ENCODE assay signal across 12 cellular contexts in the genomic region with DNA sequence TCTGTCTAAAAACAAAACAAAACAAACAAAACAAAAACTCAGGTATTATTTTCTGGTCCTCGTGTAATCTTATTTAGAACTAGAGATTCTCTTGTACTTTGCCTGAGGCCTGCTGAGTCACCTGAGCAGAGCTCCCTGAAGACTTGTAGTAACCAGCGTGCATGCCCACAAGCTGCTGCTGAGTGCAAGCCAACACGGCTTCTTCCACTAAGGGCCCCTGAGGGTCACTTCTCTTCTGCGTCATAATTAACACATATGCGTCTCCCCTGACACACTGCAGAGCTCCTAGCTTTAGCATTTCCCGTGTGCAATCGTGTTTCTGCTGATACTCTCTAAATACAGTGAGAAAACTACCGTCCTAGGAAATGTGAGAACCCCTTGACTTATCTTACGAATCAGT. TPM values are rescaled to one million over a fixed set of nuclear protein-coding genes. Genes with fewer than 3 reads are reported as not detected.
DNase-seq lines count a peak whose midpoint lies in the region; ATAC-seq lines count a peak whose summit lies in the region.
"Had no signal": no experiment of that assay in that cellular context is flagged by ENCODE, and none has a peak within 500 bp of the region (broad histone marks: within the 10 kb centered on the region; RNA-seq: fewer than 3 reads in every experiment).

No MANE protein-coding gene starts in this region.

- H3K4me1 Mint-ChIP-seq in activated CD4-positive, alpha-beta T cell treated with anti-CD3 and anti-CD28 coated beads for 36 hours: peaks cover 73% of the 10 kb centered on the region
- peaks cover 41% of the 10 kb centered on the region for H3K4me1 Mint-ChIP-seq in activated T-helper 2 cell treated with anti-CD3 and anti-CD28 coated beads, Interferon-gamma antibody, Interleukin-2, Interleukin-4, amounts not matched to agents 10 μg/mL and 5 μg/mL and 100 μg/mL, durations not matched to agents 14 hours and 24 hours and 36 hours (ENCODE audit: low read depth)

- peak; percentile 42 for ATAC-seq in activated CD4-positive, alpha-beta T cell treated with anti-CD3 and anti-CD28 coated beads for 36 hours
- no peak for ATAC-seq in GM18520 (IDR thresholded peaks at IDR 0.05; ENCODE audit: unreplicated experiment)
- no peak for ATAC-seq in GM18511 (IDR thresholded peaks at IDR 0.05; ENCODE audit: unreplicated experiment)

- H3K9me3 Mint-ChIP-seq in activated CD4-positive, alpha-beta T cell treated with anti-CD3 and anti-CD28 coated beads for 36 hours (ENCODE audit: low read depth): peaks cover 6% of the 10 kb centered on the region
- no peaks in the 10 kb centered on the region for H3K9me3 Mint-ChIP-seq in activated T-helper 2 cell treated with anti-CD3 and anti-CD28 coated beads, Interferon-gamma antibody, Interleukin-2, Interleukin-4, amounts not matched to agents 10 μg/mL and 5 μg/mL and 100 μg/mL, durations not matched to agents 14 hours and 24 hours and 36 hours
- H3K9me3 Mint-ChIP-seq: type B pancreatic cell had no signal

- intact Hi-C loops in activated CD4-positive, alpha-beta T cell treated with anti-CD3 and anti-CD28 coated beads for 36 hours (cut with DNase I, micrococcal nuclease): loop anchor here in 1 of 2 experiments (5.0 kb wide), 2 partner anchors 405 to 1695 kb away; a partner anchor contains a TSS
- intact Hi-C loops in activated T-helper 2 cell treated with anti-CD3 and anti-CD28 coated beads, Interferon-gamma antibody, Interleukin-2, Interleukin-4, amounts not matched to agents 10 μg/mL and 5 μg/mL and 100 μg/mL, durations not matched to agents 14 hours and 24 hours and 36 hours (cut with micrococcal nuclease): loop anchor here (10.0 kb wide), 1 partner anchor 257 kb away; no protein-coding TSS in a partner anchor

- POLR2A ChIA-PET in activated CD4-positive, alpha-beta T cell treated with anti-CD3 and anti-CD28 coated beads for 36 hours (lab: Charles Lee): interaction anchor here (0.5 to 1.0 kb wide), 4 partner anchors 11 to 109 kb away, joined by 3 to 11 read pairs (median 4); a partner anchor contains a TSS

- peak overlapping the region; percentile 75 for H3K27ac Mint-ChIP-seq in activated CD4-positive, alpha-beta T cell treated with anti-CD3 and anti-CD28 coated beads for 36 hours
- peak overlapping the region; percentile 34 for H3K27ac Mint-ChIP-seq in activated T-helper 2 cell treated with anti-CD3 and anti-CD28 coated beads, Interferon-gamma antibody, Interleukin-2, Interleukin-4, amounts not matched to agents 10 μg/mL and 5 μg/mL and 100 μg/mL, durations not matched to agents 14 hours and 24 hours and 36 hours
- H3K27ac Mint-ChIP-seq: type B pancreatic cell had no signal

- CTCF ChIA-PET in activated CD4-positive, alpha-beta T cell treated with anti-CD3 and anti-CD28 coated beads for 36 hours (lab: Charles Lee): interaction anchor here (1.1 to 2.3 kb wide), 4 partner anchors 11 to 90 kb away, joined by 3 to 16 read pairs (median 6); a partner anchor contains a TSS

- peak; percentile 78 for DNase-seq in activated CD4-positive, alpha-beta T cell treated with anti-CD3 and anti-CD28 coated beads for 36 hours
- no peak for DNase-seq in activated CD4-positive, alpha-beta T cell treated with anti-CD3 and anti-CD28 coated beads, Interleukin-2, amount 50 U/mL, for 4 hours
- DNase-seq in HT1080 (ENCODE audit: low read depth) (peak; percentile 5), left kidney (ENCODE audit: low read depth, low spot score) (peak; percentile 30), nucleus accumbens (lab: John Stamatoyannopoulos, UW) (no peak)
- DNase-seq in activated T-helper 2 cell treated with anti-CD3 and anti-CD28 coated beads, Interferon-gamma antibody, Interleukin-2, Interleukin-4, amounts not matched to agents 10 μg/mL and 5 μg/mL and 100 μg/mL, durations not matched to agents 14 hours and 24 hours and 36 hours (ENCODE audit: low spot score): no peak
- DNase-seq: adrenal gland, NCI-H2081 treated with DMSO at 0.1 percent for 48 hours, occipital lobe had no signal

- peak overlapping the region; percentile 2 for H3K4me3 Mint-ChIP-seq in activated CD4-positive, alpha-beta T cell treated with anti-CD3 and anti-CD28 coated beads for 36 hours
- H3K4me3 Mint-ChIP-seq in activated T-helper 2 cell treated with anti-CD3 and anti-CD28 coated beads, Interferon-gamma antibody, Interleukin-2, Interleukin-4, amounts not matched to agents 10 μg/mL and 5 μg/mL and 100 μg/mL, durations not matched to agents 14 hours and 24 hours and 36 hours (ENCODE audit: low read depth): no peak overlapping the region
- H3K4me3 Mint-ChIP-seq: type B pancreatic cell had no signal

- no peaks in the 10 kb centered on the region for H3K27me3 Mint-ChIP-seq in activated CD4-positive, alpha-beta T cell treated with anti-CD3 and anti-CD28 coated beads for 36 hours
- no peaks in the 10 kb centered on the region for H3K27me3 Mint-ChIP-seq in activated T-helper 2 cell treated with anti-CD3 and anti-CD28 coated beads, Interferon-gamma antibody, Interleukin-2, Interleukin-4, amounts not matched to agents 10 μg/mL and 5 μg/mL and 100 μg/mL, durations not matched to agents 14 hours and 24 hours and 36 hours (ENCODE audit: low read depth)
- H3K27me3 Mint-ChIP-seq: type B pancreatic cell had no signal

- peaks cover 1% of the 10 kb centered on the region for H3K36me3 Mint-ChIP-seq in activated CD4-positive, alpha-beta T cell treated with anti-CD3 and anti-CD28 coated beads for 36 hours (ENCODE audit: low read depth)
- H3K36me3 Mint-ChIP-seq in activated T-helper 2 cell treated with anti-CD3 and anti-CD28 coated beads, Interferon-gamma antibody, Interleukin-2, Interleukin-4, amounts not matched to agents 10 μg/mL and 5 μg/mL and 100 μg/mL, durations not matched to agents 14 hours and 24 hours and 36 hours (ENCODE audit: low read depth): no peaks in the 10 kb centered on the region
- H3K36me3 Mint-ChIP-seq: type B pancreatic cell had no signal

RNA-seq across cellular contexts. Expression of a gene that starts 10.9 kb away (rescaled TPM):
- total RNA-seq in activated CD4-positive, alpha-beta T cell treated with anti-CD3 and anti-CD28 coated beads for 36 hours: 10 to 100 TPM; 54.9 to 86.7 TPM
- total RNA-seq in HT1080 (2014; rRNA removed; shearing (Covaris generic)): 45.7 and 72.5 TPM in 2 replicates
- polyA plus RNA-seq in HT1080 (2015; cell fraction: cytosol; rRNA removed): 50.2 and 57.5 TPM in 2 replicates
- polyA plus RNA-seq in HT1080 (2015; cell fraction: nucleus; rRNA removed): 30.7 and 37.7 TPM in 2 replicates
- total RNA-seq in activated T-helper 2 cell treated with anti-CD3 and anti-CD28 coated beads, Interferon-gamma antibody, Interleukin-2, Interleukin-4, amounts not matched to agents 10 μg/mL and 5 μg/mL and 100 μg/mL, durations not matched to agents 14 hours and 24 hours and 36 hours: 118 and 121 TPM in 2 replicates

Comparison
In these comparisons a context has a peak if more than half of its experiments do, and no peak if none do; other contexts are left out.
1. DNase-seq: peak in activated CD4-positive, alpha-beta T cell treated with anti-CD3 and anti-CD28 coated beads for 36 hours (single experiment), HT1080 (single experiment) and left kidney (single experiment); none in activated CD4-positive, alpha-beta T cell treated with anti-CD3 and anti-CD28 coated beads, Interleukin-2, amount 50 U/mL, for 4 hours (0 of 2), activated T-helper 2 cell treated with anti-CD3 and anti-CD28 coated beads, Interferon-gamma antibody, Interleukin-2, Interleukin-4, amounts not matched to agents 10 μg/mL and 5 μg/mL and 100 μg/mL, durations not matched to agents 14 hours and 24 hours and 36 hours (single experiment) and nucleus accumbens (0 of 56).